Comparison of ENCODE assay signal across 8 cellular contexts in the genomic region with DNA sequence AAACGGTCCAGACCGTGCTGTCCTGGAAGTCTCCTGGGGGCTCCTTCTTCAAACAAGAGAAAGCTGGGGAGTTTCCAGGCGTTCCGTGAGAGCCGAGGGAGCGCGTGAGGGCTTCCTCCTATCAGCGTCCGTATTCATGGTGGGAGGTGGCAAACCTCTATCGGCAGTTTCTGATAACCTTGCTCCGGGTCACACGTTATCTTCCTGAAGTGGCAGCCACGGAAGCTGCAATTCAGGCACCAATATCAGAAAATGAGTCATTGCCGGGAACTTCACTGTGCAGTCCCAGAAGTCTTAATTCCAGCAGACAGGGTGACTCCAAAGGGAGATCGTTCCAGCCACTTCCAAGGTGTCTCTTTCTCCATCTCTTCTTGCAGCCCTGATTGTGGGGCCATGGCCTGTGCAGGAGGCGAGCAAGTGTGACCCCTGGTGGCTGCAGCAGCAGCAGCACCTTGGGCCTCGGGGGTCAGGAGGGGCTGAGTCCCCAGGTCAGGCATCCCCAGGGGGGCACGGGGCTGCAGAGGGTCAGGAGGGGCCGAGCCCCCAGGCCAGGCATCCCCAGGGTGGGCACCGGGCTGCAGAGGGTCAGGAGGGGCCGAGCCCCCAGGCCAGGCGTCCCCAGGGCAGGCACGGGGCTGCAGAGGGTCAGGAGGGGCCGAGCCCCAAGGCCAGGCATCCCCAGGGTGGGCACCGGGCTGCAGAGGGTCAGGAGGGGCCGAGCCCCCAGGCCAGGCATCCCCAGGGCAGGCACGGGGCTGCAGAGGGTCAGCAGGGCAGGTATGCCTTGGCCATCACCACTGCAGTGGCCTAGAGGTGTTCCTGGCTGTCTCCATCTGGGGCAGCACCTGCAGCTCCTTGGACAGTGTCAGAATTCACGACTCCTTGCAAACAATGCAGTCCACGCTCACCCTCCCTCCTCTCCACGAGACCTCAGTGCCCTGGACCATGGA.
A peak's percentile ranks its signal among the peaks of the same experiment; 100 is the strongest.
DNase-seq lines count a peak whose midpoint lies in the region; ATAC-seq, FAIRE-seq and TF ChIP-seq lines count a peak whose summit lies in the region.

No MANE protein-coding gene starts in this region.

- H3K27me3 ChIP-seq in SK-N-SH (ENCODE audit: insufficient read depth) (no peaks in the 10 kb centered on the region), small intestine (ENCODE audit: control insufficient read depth in 2 of 2, insufficient read depth in 2 of 2, low read length in 2 of 2) (no peaks in the 10 kb centered on the region)

- CTCF ChIA-PET in SK-N-SH (lab: Yijun Ruan, JAX), result interaction anchor here (0.6 to 1.3 kb wide), 18 partner anchors 10 to 458 kb away, joined by 3 to 5 read pairs (median 3); no protein-coding TSS in a partner anchor

- no peak for FAIRE-seq in small intestine (lab: Jason Lieb, UNC)

- no peak overlapping the region for H3K4me2 ChIP-seq in SK-N-SH

- WGBS in SK-N-SH (ENCODE audit: low lambda C conversion rate), result 52% methylated on average over 20 of the region's 30 CpGs
- WGBS in small intestine, 3 donors, result 20 to 28% (median 28%) methylated on average over 24 to 30 of the region's 30 CpGs

- TF ChIP-seq CTCF in SK-N-SH (IDR thresholded peaks at IDR 0.05), result no peak
- TF ChIP-seq CTCF in cardiac fibroblast (IDR thresholded peaks at IDR 0.05; ENCODE audit: low read depth, low read length), result peak; percentile 21

- ATAC-seq in SK-N-SH treated with all-trans-retinoic acid at 6 μM for 48 hours, result no peak; the same call in 2 of the 3 replicates
- ATAC-seq in GM21360 (IDR thresholded peaks at IDR 0.05; ENCODE audit: unreplicated experiment), result no peak

- H3K9me3 ChIP-seq in SK-N-SH (peaks cover 8% of the 10 kb centered on the region; the same call in 1 of the 2 replicates), small intestine (ENCODE audit: control insufficient read depth, low read depth) (peaks cover 2% of the 10 kb centered on the region)

- DNase-seq in SK-N-SH (peak; percentile 91), UCSD-AML1 (lab: John Stamatoyannopoulos, UW; ENCODE audit: unreplicated experiment) (peak; percentile 18), cardiac fibroblast (ENCODE audit: low read depth in 2 of 2) (no peak), small intestine (peak; percentile 13), NCI-H2227 (lab: John Stamatoyannopoulos, UW; ENCODE audit: unreplicated experiment) (no peak), NCI-H226 (no peak)

- H3K27ac ChIP-seq in SK-N-SH (ENCODE audit: low read depth in 2 of 2, low read length in 1 of 2) (no peak overlapping the region), small intestine (ENCODE audit: low read depth in 1 of 2, low read length in 1 of 2) (no peak overlapping the region)

- H3K4me1 ChIP-seq in SK-N-SH (ENCODE audit: control insufficient read depth in 1 of 2, insufficient read depth in 2 of 2, low read depth in 1 of 2, low read length in 1 of 2) (peaks cover 0 to 2% of the 10 kb centered on the region in 2 experiments; a peak in 1 of 4 replicates), small intestine (ENCODE audit: control insufficient read depth in 2 of 2, insufficient read depth in 1 of 2, low read depth in 1 of 2, low read length in 1 of 2) (no peaks in the 10 kb centered on the region)

- H3K36me3 ChIP-seq in SK-N-SH (replicated peaks in 1 of 2; ENCODE audit: control insufficient read depth in 1 of 2, insufficient read depth in 2 of 2, low read length in 1 of 2) (no peaks in the 10 kb centered on the region), small intestine (ENCODE audit: control insufficient read depth in 2 of 2, insufficient read depth in 2 of 2, low read length in 2 of 2) (no peaks in the 10 kb centered on the region)

- no peaks in the 10 kb centered on the region for H3F3A ChIP-seq in SK-N-SH (replicated peaks; ENCODE audit: insufficient read depth)

- POLR2A ChIA-PET in SK-N-SH (lab: Yijun Ruan, JAX), result interaction anchor here (0.5 kb wide), 1 partner anchor 399 kb away, joined by 3 read pairs; no protein-coding TSS in a partner anchor

- H3K4me3 ChIP-seq in SK-N-SH (ENCODE audit: low read depth in 2 of 2, low read length in 1 of 2) (no peak overlapping the region), cardiac fibroblast (replicated peaks in 1 of 2; ENCODE audit: low read depth in 2 of 2, low read length in 2 of 2) (no peak overlapping the region), small intestine (ENCODE audit: low read depth in 1 of 2, low read length in 2 of 2) (no peak overlapping the region)

- no peaks in the 10 kb centered on the region for H3K9me2 ChIP-seq in SK-N-SH

- no peak for TF ChIP-seq EP300 in SK-N-SH (IDR thresholded peaks at IDR 0.05; ENCODE audit: borderline replicate concordance in 1 of 2, low read depth in 1 of 2, low read length in 1 of 2)

- peak; percentile 87 for TF ChIP-seq RAD21 in SK-N-SH (IDR thresholded peaks at IDR 0.05; ENCODE audit: low read length)

- no peak overlapping the region for H3K9ac ChIP-seq in SK-N-SH

- no peaks in the 10 kb centered on the region for H3K79me2 ChIP-seq in SK-N-SH (ENCODE audit: insufficient read depth)

- H4K20me1 ChIP-seq in SK-N-SH (ENCODE audit: insufficient read depth), result no peaks in the 10 kb centered on the region

- no peak overlapping the region for H2AFZ ChIP-seq in SK-N-SH (ENCODE audit: low read depth)

TF ChIP-seq in SK-N-SH, 30 proteins besides CTCF, POLR2A, EP300 and RAD21:
- TF ChIP-seq TEAD4 (IDR thresholded peaks at IDR 0.05; ENCODE audit: borderline replicate concordance, insufficient read depth) (no peak), SMC3 (IDR thresholded peaks at IDR 0.05; ENCODE audit: low read depth, low read length) (peak; percentile 77), MEF2A (IDR thresholded peaks at IDR 0.05; ENCODE audit: borderline replicate concordance, low read depth) (no peak), POLR2AphosphoS5 (IDR thresholded peaks at IDR 0.05; ENCODE audit: low read depth, low read length) (no peak), NRF1 (IDR thresholded peaks at IDR 0.05; ENCODE audit: low read depth, low read length) (no peak; the same call in 1 of the 2 replicates)

TF ChIP-seq in SK-N-SH treated with all-trans-retinoic acid at 6 μM for 48 hours, 23 proteins besides CTCF, POLR2A, EP300 and RAD21:
- TF ChIP-seq, protein P1, sequence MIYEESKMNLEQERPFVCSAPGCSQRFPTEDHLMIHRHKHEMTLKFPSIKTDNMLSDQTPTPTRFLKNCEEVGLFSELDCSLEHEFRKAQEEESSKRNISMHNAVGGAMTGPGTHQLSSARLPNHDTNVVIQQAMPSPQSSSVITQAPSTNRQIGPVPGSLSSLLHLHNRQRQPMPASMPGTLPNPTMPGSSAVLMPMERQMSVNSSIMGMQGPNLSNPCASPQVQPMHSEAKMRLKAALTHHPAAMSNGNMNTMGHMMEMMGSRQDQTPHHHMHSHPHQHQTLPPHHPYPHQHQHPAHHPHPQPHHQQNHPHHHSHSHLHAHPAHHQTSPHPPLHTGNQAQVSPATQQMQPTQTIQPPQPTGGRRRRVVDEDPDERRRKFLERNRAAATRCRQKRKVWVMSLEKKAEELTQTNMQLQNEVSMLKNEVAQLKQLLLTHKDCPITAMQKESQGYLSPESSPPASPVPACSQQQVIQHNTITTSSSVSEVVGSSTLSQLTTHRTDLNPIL (CRISPR knock-in tag; IDR thresholded peaks at IDR 0.05; ENCODE audit: low read depth), result no peak
- TF ChIP-seq ISL1 (CRISPR knock-in tag; IDR thresholded peaks at IDR 0.05), result no peak
- no peak for TF ChIP-seq ESRRG (CRISPR knock-in tag; IDR thresholded peaks at IDR 0.05)
- TF ChIP-seq ZFP3 (CRISPR knock-in tag; IDR thresholded peaks at IDR 0.05), result no peak
- no peak for TF ChIP-seq BACH2 (CRISPR knock-in tag; IDR thresholded peaks at IDR 0.05; ENCODE audit: borderline replicate concordance)
- no peak for TF ChIP-seq TOX (CRISPR knock-in tag; IDR thresholded peaks at IDR 0.05; ENCODE audit: borderline replicate concordance)
- TF ChIP-seq, protein P2, sequence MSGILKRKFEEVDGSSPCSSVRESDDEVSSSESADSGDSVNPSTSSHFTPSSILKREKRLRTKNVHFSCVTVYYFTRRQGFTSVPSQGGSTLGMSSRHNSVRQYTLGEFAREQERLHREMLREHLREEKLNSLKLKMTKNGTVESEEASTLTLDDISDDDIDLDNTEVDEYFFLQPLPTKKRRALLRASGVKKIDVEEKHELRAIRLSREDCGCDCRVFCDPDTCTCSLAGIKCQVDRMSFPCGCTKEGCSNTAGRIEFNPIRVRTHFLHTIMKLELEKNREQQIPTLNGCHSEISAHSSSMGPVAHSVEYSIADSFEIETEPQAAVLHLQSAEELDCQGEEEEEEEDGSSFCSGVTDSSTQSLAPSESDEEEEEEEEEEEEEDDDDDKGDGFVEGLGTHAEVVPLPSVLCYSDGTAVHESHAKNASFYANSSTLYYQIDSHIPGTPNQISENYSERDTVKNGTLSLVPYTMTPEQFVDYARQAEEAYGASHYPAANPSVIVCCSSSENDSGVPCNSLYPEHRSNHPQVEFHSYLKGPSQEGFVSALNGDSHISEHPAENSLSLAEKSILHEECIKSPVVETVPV (CRISPR knock-in tag; IDR thresholded peaks at IDR 0.05), result no peak
- TF ChIP-seq OSR1 (CRISPR knock-in tag; IDR thresholded peaks at IDR 0.05), result no peak
- no peak for TF ChIP-seq GLIS3 (CRISPR knock-in tag; IDR thresholded peaks at IDR 0.05)
- no peak for TF ChIP-seq CSDC2 (CRISPR knock-in tag; IDR thresholded peaks at IDR 0.05)
- TF ChIP-seq, protein P3, sequence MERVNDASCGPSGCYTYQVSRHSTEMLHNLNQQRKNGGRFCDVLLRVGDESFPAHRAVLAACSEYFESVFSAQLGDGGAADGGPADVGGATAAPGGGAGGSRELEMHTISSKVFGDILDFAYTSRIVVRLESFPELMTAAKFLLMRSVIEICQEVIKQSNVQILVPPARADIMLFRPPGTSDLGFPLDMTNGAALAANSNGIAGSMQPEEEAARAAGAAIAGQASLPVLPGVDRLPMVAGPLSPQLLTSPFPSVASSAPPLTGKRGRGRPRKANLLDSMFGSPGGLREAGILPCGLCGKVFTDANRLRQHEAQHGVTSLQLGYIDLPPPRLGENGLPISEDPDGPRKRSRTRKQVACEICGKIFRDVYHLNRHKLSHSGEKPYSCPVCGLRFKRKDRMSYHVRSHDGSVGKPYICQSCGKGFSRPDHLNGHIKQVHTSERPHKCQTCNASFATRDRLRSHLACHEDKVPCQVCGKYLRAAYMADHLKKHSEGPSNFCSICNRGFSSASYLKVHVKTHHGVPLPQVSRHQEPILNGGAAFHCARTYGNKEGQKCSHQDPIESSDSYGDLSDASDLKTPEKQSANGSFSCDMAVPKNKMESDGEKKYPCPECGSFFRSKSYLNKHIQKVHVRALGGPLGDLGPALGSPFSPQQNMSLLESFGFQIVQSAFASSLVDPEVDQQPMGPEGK (CRISPR knock-in tag; IDR thresholded peaks at IDR 0.05; ENCODE audit: borderline replicate concordance), result no peak
- TF ChIP-seq ZC3H10 (CRISPR knock-in tag; IDR thresholded peaks at IDR 0.05), result no peak
- TF ChIP-seq PPARA (CRISPR knock-in tag; IDR thresholded peaks at IDR 0.05; ENCODE audit: borderline replicate concordance), result no peak
- no peak for TF ChIP-seq TCF4 (CRISPR knock-in tag; IDR thresholded peaks at IDR 0.05; ENCODE audit: borderline replicate concordance)
- TF ChIP-seq ZNF565 (CRISPR knock-in tag; conservative IDR thresholded peaks at IDR 0.05; ENCODE audit: low read depth), result no peak

Comparison
In these comparisons a context has a peak if more than half of its experiments do, and no peak if none do; other contexts are left out.
1. DNase-seq: peak in SK-N-SH (single experiment), UCSD-AML1 (single experiment) and small intestine (single experiment); none in cardiac fibroblast (0 of 2), NCI-H2227 (single experiment) and NCI-H226 (single experiment).